ENCODE assay signal across 8 cellular contexts in the genomic region with DNA sequence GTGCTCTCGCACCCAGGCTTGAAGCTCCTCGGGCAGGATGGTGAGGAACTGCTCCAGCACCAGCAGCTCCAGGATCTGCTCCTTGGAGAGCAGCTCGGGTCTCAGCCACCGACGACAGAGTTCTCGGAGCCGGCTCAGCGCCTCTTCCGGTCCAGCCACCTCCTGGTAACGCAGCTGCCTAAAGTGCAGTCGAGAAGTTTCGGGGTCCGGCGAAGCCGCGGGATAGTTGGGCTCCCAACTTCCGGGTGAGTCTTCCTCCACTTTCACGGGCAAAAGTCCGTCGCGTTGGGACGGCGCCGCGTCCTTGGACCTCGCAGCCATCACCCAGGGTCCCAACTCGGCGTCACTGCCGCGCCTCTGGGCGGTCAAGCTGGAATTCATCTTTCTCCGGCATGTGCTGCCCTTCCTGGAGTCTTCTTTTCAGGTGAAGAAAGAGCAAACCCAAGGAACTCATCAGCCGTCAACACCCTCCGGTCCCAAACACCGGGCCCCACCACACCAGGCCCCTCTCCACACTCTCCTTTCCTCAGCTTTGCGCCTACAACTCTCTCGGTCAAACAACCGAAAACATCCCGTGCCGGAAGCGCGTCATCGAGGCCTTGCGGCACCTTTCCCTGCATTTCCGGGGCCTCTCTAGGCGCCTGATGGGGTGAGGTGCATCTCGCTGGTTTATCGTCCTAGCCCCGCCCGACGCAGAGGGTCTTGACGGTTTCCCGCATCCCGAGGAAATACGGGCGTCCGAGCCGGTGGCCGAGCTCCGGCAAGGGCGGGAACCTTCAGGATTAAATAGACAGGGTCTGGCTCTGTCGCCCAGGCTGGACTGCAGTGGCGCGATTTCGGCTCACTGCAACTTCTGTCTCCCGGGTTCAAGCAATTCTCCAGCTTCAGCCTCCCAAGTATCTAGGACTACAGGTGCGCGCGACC. TPM values are rescaled to one million over a fixed set of nuclear protein-coding genes. Genes with fewer than 3 reads are reported as not detected.
DNase-seq lines count a peak whose midpoint lies in the region; ATAC-seq and TF ChIP-seq lines count a peak whose summit lies in the region.

Gene ZNF394 (minus strand): TSS at position 569 of the 924 bp plus-strand sequence. CDS start 188 bp downstream, at position 381.

- peak within 1 kb of the TSS; percentile 96 for H3K27ac ChIP-seq in left ventricle myocardium inferior (replicated peaks)
- H3K27ac ChIP-seq in upper lobe of left lung = peak within 1 kb of the TSS; percentile 92 to 99 (median 96)

- H3K27ac Mint-ChIP-seq in T-helper 17 cell = peak within 1 kb of the TSS; percentile 99

- DNase-seq in GM12864 (ENCODE audit: low read depth) (peak; percentile 84), NCI-H146 treated with DMSO at 0.1 percent for 48 hours (lab: John Stamatoyannopoulos, UW; ENCODE audit: unreplicated experiment) (peak; percentile 79), T-helper 17 cell (peak; percentile 74 to 79 (median 77)), amygdala (lab: John Stamatoyannopoulos, UW) (peak; percentile 51 to 94 (median 86)), left ventricle myocardium inferior (peak; percentile 91), posterior vena cava (ENCODE audit: low spot score) (peak; percentile 97), upper lobe of left lung (peak; percentile 91 to 95)

- intact Hi-C loops in left ventricle myocardium inferior (cut with micrococcal nuclease) = no loop called here
- intact Hi-C loops in posterior vena cava (cut with DNase I) = no loop called here

- WGBS in upper lobe of left lung, 2 donors = 0 to 1% methylated on average over 42 to 68 of the region's 69 CpGs

- H3K27me3 Mint-ChIP-seq in T-helper 17 cell = no peaks in the 10 kb centered on the region

- no peaks in the 10 kb centered on the region for H3K9me3 ChIP-seq in T-helper 17 cell (ENCODE audit: control insufficient read depth, low read length, poor library complexity, severe bottlenecking)
- H3K9me3 ChIP-seq in left ventricle myocardium inferior (replicated peaks) = peaks cover 9% of the 10 kb centered on the region
- peaks cover 0 to 1% (median under 1%) of the 10 kb centered on the region in 4 donors for H3K9me3 ChIP-seq in upper lobe of left lung

- peaks cover 37% of the 10 kb centered on the region for H3K36me3 ChIP-seq in left ventricle myocardium inferior
- H3K36me3 ChIP-seq in upper lobe of left lung = peaks cover 4 to 32% (median 19%) of the 10 kb centered on the region in 4 donors

- H3K4me3 ChIP-seq in GM12864 (ENCODE audit: low read depth, low read length) = peak within 1 kb of the TSS; percentile 66
- peak within 1 kb of the TSS; percentile 99 for H3K4me3 ChIP-seq in left ventricle myocardium inferior
- peak within 1 kb of the TSS; percentile 53 to 94 (median 84) for H3K4me3 ChIP-seq in upper lobe of left lung

- ATAC-seq in HG02798 (IDR thresholded peaks at IDR 0.05; ENCODE audit: poor library complexity, unreplicated experiment) (peak; percentile 52), T-helper 17 cell (peak; percentile 51), upper lobe of left lung (ENCODE audit: low FRiP score in 2 of 2) (peak; percentile 85 to 86)

- peak in 3 of 4 donors; percentile 72 to 89 (median 78) for TF ChIP-seq POLR2A in upper lobe of left lung (IDR thresholded peaks at IDR 0.05)

- no peak for TF ChIP-seq CTCF in GM12864 (IDR thresholded peaks at IDR 0.05; ENCODE audit: low read depth, low read length, missing control alignments)
- no peak for TF ChIP-seq CTCF in left ventricle myocardium inferior (IDR thresholded peaks at IDR 0.05; ENCODE audit: borderline replicate concordance)
- TF ChIP-seq CTCF in upper lobe of left lung (IDR thresholded peaks at IDR 0.05) = peak in 1 of 6 experiments; percentile 7

- peaks cover 4% of the 10 kb centered on the region for H3K36me3 Mint-ChIP-seq in T-helper 17 cell (ENCODE audit: low read depth)

- peak within 1 kb of the TSS; percentile 100 for H3K4me3 Mint-ChIP-seq in T-helper 17 cell

- H3K27me3 ChIP-seq in left ventricle myocardium inferior (ENCODE audit: low read depth) = no peaks in the 10 kb centered on the region
- H3K27me3 ChIP-seq in upper lobe of left lung = no peaks in the 10 kb centered on the region

- H3K4me1 Mint-ChIP-seq in T-helper 17 cell = peaks cover 19% of the 10 kb centered on the region

- peak in 1 of 4 donors; percentile 80 for TF ChIP-seq EP300 in upper lobe of left lung (IDR thresholded peaks at IDR 0.05)

- H3K4me1 ChIP-seq in left ventricle myocardium inferior = peaks cover 53% of the 10 kb centered on the region
- H3K4me1 ChIP-seq in upper lobe of left lung = peaks cover 21 to 36% (median 28%) of the 10 kb centered on the region in 4 donors

RNA-seq across cellular contexts. Expression of gene ZNF394, which starts in this region (rescaled TPM):
- 100 to 1,000 TPM; 189 to 198 TPM for total RNA-seq in T-helper 17 cell
- total RNA-seq in left ventricle myocardium inferior = 15.6 TPM
- 10 to 100 TPM; 17.5 to 20.0 TPM for total RNA-seq in posterior vena cava
- total RNA-seq in upper lobe of left lung = 100 to 1,000 TPM in 1 of 6 donors, 10 to 100 TPM in 5; 29.0 to 186 (median 34.8) TPM

Comparison
In these comparisons a context has a peak if more than half of its experiments do, and no peak if none do; other contexts are left out.
1. Peak in every context shown above with its lines: DNase-seq, ATAC-seq, H3K4me3 ChIP-seq and H3K27ac ChIP-seq.